ENCODE assay signal across 25 cellular contexts in genomic region chr15:39856357-39856756, GRCh38.
"Had no signal": no experiment of that assay in that cellular context is flagged by ENCODE, and none has a peak within 500 bp of the region (broad histone marks: within the 10 kb centered on the region; RNA-seq: fewer than 3 reads in every experiment).

No MANE protein-coding gene starts in this region.

- H3K4me2 ChIP-seq: PC-9 had no signal

- H3K27ac ChIP-seq: PC-9, Peyer's patch, SJCRH30 had no signal

- DNase-seq: IMR-90; Karpas-422; KG1; MG63; NCI-H1092; NCI-H1105 treated with DMSO at 0.1 percent for 48 hours; NCI-H1417 treated with DMSO at 0.1 percent for 48 hours; NCI-H146; NCI-H1694 treated with DMSO at 0.1 percent for 48 hours; NCI-H1930; NCI-H2081; NCI-H2107; NCI-H2227 treated with DMSO at 0.1 percent for 48 hours; NCI-H524; NCI-H526 treated with DMSO at 0.1 percent for 48 hours; NCI-H748 treated with DMSO at 0.1 percent for 48 hours; NK-92 treated with Interleukin-12 subunit alpha and Interleukin-12 subunit beta, amount 100 ng/mL, for 24 hours; OCI-M1; PC-9; Peyer's patch; SHP77 treated with DMSO at 0.1 percent for 48 hours; SJCRH30 had no signal

- H3K9me3 ChIP-seq: MG63, Peyer's patch, SJCRH30 had no signal

- H3K36me3 ChIP-seq: Peyer's patch, SJCRH30 had no signal

- H3K4me1 ChIP-seq: SJCRH30 had no signal

- H3K4me3 ChIP-seq: MG63, PC-9, Peyer's patch, SJCRH30 had no signal

- ATAC-seq: HepG2, Right ventricle myocardium inferior, SK-N-SH treated with all-trans-retinoic acid at 6 μM for 48 hours had no signal

- H2AFZ ChIP-seq: PC-9 had no signal

- H3K27me3 ChIP-seq: MG63, Peyer's patch, SJCRH30 had no signal
